8 cellular contexts compared by ENCODE assay signal in genomic region chr17:68248199-68248825, GRCh38. TPM values are rescaled to one million over a fixed set of nuclear protein-coding genes. Genes with fewer than 3 reads are reported as not detected.
DNase-seq lines count a peak whose midpoint lies in the region; ATAC-seq and TF ChIP-seq lines count a peak whose summit lies in the region.

No MANE protein-coding gene starts in this region.

- in situ Hi-C loops in KBM-7 (cut with MboI; ENCODE audit: low pct_unique_long_range_greater_than_20kb, low sequenced_read_pairs), result no loop called here

- H3K27ac Mint-ChIP-seq in dendritic cell treated with granulocyte-macrophage colony-stimulating factor and Interleukin-4, amounts not matched to agents 40 ng/mL and 50 ng/mL, for 4 days, result peak overlapping the region; percentile 96
- H3K27ac Mint-ChIP-seq in memory B cell, result peak overlapping the region; percentile 99

- H4K20me1 ChIP-seq in PC-9 (ENCODE audit: insufficient read depth), result no peaks in the 10 kb centered on the region

- H3K4me1 Mint-ChIP-seq in dendritic cell treated with granulocyte-macrophage colony-stimulating factor and Interleukin-4, amounts not matched to agents 40 ng/mL and 50 ng/mL, for 4 days (ENCODE audit: low read depth), result peaks cover 25% of the 10 kb centered on the region
- H3K4me1 Mint-ChIP-seq in memory B cell, result peaks cover 24% of the 10 kb centered on the region

- POLR2A ChIA-PET in PC-9 (lab: Charles Lee; ENCODE audit: unreplicated experiment), result interaction anchor here (0.7 kb wide), 1 partner anchor 120 kb away, joined by 3 read pairs; no protein-coding TSS in a partner anchor

- no peaks in the 10 kb centered on the region for H3K9me3 ChIP-seq in PC-9 (ENCODE audit: insufficient read depth, low read depth)
- H3K9me3 ChIP-seq in tibial artery, result no peaks in the 10 kb centered on the region

- peak overlapping the region; percentile 81 for H3K4me2 ChIP-seq in PC-9

- no peaks in the 10 kb centered on the region for H3K9me2 ChIP-seq in PC-9 (ENCODE audit: insufficient read depth)

- peak overlapping the region; percentile 92 for H2AFZ ChIP-seq in PC-9

- TF ChIP-seq CTCF in PC-9 (conservative IDR thresholded peaks at IDR 0.05), result no peak
- TF ChIP-seq CTCF in tibial artery (IDR thresholded peaks at IDR 0.05), result no peak

- H3K4me1 ChIP-seq in PC-9 (replicated peaks; ENCODE audit: insufficient read depth) (peaks cover 10% of the 10 kb centered on the region), tibial artery (peaks cover 0 to 15% (median 9%) of the 10 kb centered on the region in 4 donors)

- DNase-seq in AG08395 (ENCODE audit: low spot score) (peak; percentile 77), PC-9 (no peak), memory B cell (ENCODE audit: low spot score in 2 of 2) (no peak), tibial artery (peak; percentile 61 to 87), KBM-7 (no peak)

- H3K4me3 ChIP-seq in PC-9 (peak overlapping the region; percentile 80), tibial artery (peak overlapping the region; percentile 93 to 99)

- peaks cover 20% of the 10 kb centered on the region; the same call in 1 of the 2 replicates for H3F3A ChIP-seq in PC-9 (ENCODE audit: insufficient read depth, low read depth)

- CTCF ChIA-PET in PC-9 (lab: Charles Lee), result interaction anchor here (1.4 to 1.6 kb wide), 2 partner anchors 48 to 210 kb away, joined by 5 to 14 read pairs; no protein-coding TSS in a partner anchor

- no peaks in the 10 kb centered on the region for H3K27me3 ChIP-seq in PC-9 (ENCODE audit: insufficient read depth, low read depth)
- H3K27me3 ChIP-seq in tibial artery, result no peaks in the 10 kb centered on the region

- TSS peak; percentile 60 for BruUV-seq in PC-9 (replicated peaks; lab: Mats Ljungman, UMichigan)

- intact Hi-C loops in PC-9 (cut with micrococcal nuclease; ENCODE audit: unreplicated experiment) (no loop called here), tibial artery (cut with DNase I; ENCODE audit: low total_unique reads) (loop anchor here (5.0 to 10.0 kb wide), 2 partner anchors 41 to 206 kb away; partner anchors contain the start of gene WIPI1)
- intact Hi-C loops in dendritic cell treated with granulocyte-macrophage colony-stimulating factor and Interleukin-4, amounts not matched to agents 40 ng/mL and 50 ng/mL, for 4 days (cut with micrococcal nuclease), result loop anchor here (5.0 kb wide), 1 partner anchor 41 kb away; no protein-coding TSS in a partner anchor

- 0 out of 2 replicates have a peak overlapping the region, but pooled peaks have one; percentile 63 for H3K27ac ChIP-seq in PC-9
- H3K27ac ChIP-seq in tibial artery, result peak overlapping the region; percentile 94 to 99

- peak overlapping the region; percentile 89 for H3K4me3 Mint-ChIP-seq in dendritic cell treated with granulocyte-macrophage colony-stimulating factor and Interleukin-4, amounts not matched to agents 40 ng/mL and 50 ng/mL, for 4 days
- H3K4me3 Mint-ChIP-seq in memory B cell, result peak overlapping the region; percentile 95

- H3K27me3 Mint-ChIP-seq in dendritic cell treated with granulocyte-macrophage colony-stimulating factor and Interleukin-4, amounts not matched to agents 40 ng/mL and 50 ng/mL, for 4 days, result no peaks in the 10 kb centered on the region
- H3K27me3 Mint-ChIP-seq in memory B cell, result no peaks in the 10 kb centered on the region

- H3K79me2 ChIP-seq in PC-9 (ENCODE audit: low read depth), result no peaks in the 10 kb centered on the region; the same call in 1 of the 2 replicates

- ATAC-seq in GM18498 (IDR thresholded peaks at IDR 0.05; ENCODE audit: unreplicated experiment) (peak; percentile 27), HG03060 (IDR thresholded peaks at IDR 0.05; ENCODE audit: low read depth, unreplicated experiment) (peak; percentile 4), memory B cell (ENCODE audit: low read depth) (peak; percentile 16)

- no peaks in the 10 kb centered on the region for H3K9me3 Mint-ChIP-seq in dendritic cell treated with granulocyte-macrophage colony-stimulating factor and Interleukin-4, amounts not matched to agents 40 ng/mL and 50 ng/mL, for 4 days
- H3K9me3 Mint-ChIP-seq in memory B cell, result no peaks in the 10 kb centered on the region

- H3K36me3 Mint-ChIP-seq in dendritic cell treated with granulocyte-macrophage colony-stimulating factor and Interleukin-4, amounts not matched to agents 40 ng/mL and 50 ng/mL, for 4 days (ENCODE audit: low read depth), result peaks cover 20% of the 10 kb centered on the region
- peaks cover 5% of the 10 kb centered on the region for H3K36me3 Mint-ChIP-seq in memory B cell

- H3K36me3 ChIP-seq in PC-9 (ENCODE audit: low read depth) (0 out of 2 replicates have a peak, but pooled peaks cover 6% of the 10 kb centered on the region), tibial artery (peaks cover 4 to 19% (median 19%) of the 10 kb centered on the region in 3 donors)

RNA-seq across cellular contexts. Expression of gene AMZ2, which starts 0.5 kb away (rescaled TPM):
- 60.8 and 88.3 TPM in 2 replicates for total RNA-seq in PC-9 (2021)

RNA-seq across cellular contexts. Expression of gene SLC16A6, which starts 42.6 kb away (rescaled TPM):
- total RNA-seq in PC-9 (2021), result 0.70 and 0.83 TPM in 2 replicates

RNA-seq across cellular contexts. Expression of gene ARSG, which starts 43.0 kb away (rescaled TPM):
- 4.0 and 6.6 TPM in 2 replicates for total RNA-seq in PC-9 (2021)

Comparison
In these comparisons a context has a peak if more than half of its experiments do, and no peak if none do; other contexts are left out.
1. DNase-seq: peak in AG08395 (single experiment) and tibial artery (2 of 2); none in PC-9 (0 of 2), memory B cell (0 of 2) and KBM-7 (single experiment).
2. Peak in every context shown above with its lines, with median percentiles within 50 percentile points of each other: ATAC-seq.